In the genomic region with DNA sequence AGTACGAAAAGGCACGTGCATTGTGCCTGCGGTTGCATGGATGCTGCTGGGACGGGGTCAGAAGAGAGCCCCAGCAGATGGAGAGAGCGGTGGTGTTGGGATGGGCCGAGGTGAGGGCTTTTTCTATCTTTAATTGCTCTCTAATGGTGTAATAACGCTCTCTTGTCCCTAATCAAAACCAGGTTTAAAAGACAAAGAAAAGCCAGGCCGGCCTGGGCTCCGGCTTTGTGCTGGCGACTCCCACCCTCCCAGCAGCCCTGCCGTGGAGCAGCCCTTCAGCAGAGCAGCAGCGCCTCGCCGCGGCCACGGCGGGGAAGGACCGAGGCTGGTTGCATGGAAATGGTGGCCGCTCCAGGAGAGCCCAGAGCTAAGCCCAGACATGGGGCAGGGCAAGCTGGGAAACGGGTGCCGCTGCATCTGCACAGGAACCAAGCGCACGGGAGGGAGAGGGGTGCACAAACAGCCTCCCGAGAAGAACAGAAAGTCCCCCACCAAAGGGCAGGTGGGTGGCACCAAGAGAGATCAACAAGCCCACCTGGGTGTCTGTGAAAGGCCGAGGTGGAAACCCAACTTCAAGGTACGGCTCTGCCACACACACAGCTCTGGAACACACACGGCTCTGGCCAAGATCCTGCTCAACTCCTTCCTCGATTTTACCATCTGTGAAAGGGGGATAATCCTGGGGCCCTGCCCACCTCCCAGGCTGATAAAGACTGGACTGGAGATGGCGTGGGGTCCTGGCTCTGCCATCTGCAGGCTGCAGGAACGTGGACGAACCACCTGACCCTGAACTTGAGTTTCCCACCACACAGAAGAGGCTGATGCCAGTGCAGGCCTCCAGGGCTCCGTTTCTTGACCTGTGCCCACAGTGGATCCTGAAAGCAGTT, we compare ENCODE assay signal across 1 cellular context.
TF ChIP-seq lines count a peak whose summit lies in the region.

No MANE protein-coding gene starts in this region.

TF ChIP-seq in WTC11, 78 proteins besides CTCF, POLR2A, EP300 and RAD21 (continued from another document):
- TF ChIP-seq, protein P1, sequence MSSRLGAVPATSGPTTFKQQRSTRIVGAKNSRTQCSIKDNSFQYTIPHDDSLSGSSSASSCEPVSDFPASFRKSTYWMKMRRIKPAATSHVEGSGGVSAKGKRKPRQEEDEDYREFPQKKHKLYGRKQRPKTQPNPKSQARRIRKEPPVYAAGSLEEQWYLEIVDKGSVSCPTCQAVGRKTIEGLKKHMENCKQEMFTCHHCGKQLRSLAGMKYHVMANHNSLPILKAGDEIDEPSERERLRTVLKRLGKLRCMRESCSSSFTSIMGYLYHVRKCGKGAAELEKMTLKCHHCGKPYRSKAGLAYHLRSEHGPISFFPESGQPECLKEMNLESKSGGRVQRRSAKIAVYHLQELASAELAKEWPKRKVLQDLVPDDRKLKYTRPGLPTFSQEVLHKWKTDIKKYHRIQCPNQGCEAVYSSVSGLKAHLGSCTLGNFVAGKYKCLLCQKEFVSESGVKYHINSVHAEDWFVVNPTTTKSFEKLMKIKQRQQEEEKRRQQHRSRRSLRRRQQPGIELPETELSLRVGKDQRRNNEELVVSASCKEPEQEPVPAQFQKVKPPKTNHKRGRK (CRISPR knock-in tag; IDR thresholded peaks at IDR 0.05; ENCODE audit: borderline replicate concordance), result no peak
- TF ChIP-seq, protein P2, sequence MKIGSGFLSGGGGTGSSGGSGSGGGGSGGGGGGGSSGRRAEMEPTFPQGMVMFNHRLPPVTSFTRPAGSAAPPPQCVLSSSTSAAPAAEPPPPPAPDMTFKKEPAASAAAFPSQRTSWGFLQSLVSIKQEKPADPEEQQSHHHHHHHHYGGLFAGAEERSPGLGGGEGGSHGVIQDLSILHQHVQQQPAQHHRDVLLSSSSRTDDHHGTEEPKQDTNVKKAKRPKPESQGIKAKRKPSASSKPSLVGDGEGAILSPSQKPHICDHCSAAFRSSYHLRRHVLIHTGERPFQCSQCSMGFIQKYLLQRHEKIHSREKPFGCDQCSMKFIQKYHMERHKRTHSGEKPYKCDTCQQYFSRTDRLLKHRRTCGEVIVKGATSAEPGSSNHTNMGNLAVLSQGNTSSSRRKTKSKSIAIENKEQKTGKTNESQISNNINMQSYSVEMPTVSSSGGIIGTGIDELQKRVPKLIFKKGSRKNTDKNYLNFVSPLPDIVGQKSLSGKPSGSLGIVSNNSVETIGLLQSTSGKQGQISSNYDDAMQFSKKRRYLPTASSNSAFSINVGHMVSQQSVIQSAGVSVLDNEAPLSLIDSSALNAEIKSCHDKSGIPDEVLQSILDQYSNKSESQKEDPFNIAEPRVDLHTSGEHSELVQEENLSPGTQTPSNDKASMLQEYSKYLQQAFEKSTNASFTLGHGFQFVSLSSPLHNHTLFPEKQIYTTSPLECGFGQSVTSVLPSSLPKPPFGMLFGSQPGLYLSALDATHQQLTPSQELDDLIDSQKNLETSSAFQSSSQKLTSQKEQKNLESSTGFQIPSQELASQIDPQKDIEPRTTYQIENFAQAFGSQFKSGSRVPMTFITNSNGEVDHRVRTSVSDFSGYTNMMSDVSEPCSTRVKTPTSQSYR (CRISPR knock-in tag; IDR thresholded peaks at IDR 0.05), result no peak
- TF ChIP-seq HMGA2 (CRISPR knock-in tag; IDR thresholded peaks at IDR 0.05), result no peak
- TF ChIP-seq, protein P3, sequence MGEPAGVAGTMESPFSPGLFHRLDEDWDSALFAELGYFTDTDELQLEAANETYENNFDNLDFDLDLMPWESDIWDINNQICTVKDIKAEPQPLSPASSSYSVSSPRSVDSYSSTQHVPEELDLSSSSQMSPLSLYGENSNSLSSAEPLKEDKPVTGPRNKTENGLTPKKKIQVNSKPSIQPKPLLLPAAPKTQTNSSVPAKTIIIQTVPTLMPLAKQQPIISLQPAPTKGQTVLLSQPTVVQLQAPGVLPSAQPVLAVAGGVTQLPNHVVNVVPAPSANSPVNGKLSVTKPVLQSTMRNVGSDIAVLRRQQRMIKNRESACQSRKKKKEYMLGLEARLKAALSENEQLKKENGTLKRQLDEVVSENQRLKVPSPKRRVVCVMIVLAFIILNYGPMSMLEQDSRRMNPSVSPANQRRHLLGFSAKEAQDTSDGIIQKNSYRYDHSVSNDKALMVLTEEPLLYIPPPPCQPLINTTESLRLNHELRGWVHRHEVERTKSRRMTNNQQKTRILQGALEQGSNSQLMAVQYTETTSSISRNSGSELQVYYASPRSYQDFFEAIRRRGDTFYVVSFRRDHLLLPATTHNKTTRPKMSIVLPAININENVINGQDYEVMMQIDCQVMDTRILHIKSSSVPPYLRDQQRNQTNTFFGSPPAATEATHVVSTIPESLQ (CRISPR knock-in tag; IDR thresholded peaks at IDR 0.05), result no peak
